In genomic region chr2:234272069-234272850, GRCh38 we compare ENCODE assay signal across 22 cellular contexts.
A peak's percentile ranks its signal among the peaks of the same experiment; 100 is the strongest.
DNase-seq lines count a peak whose midpoint lies in the region; ATAC-seq and TF ChIP-seq lines count a peak whose summit lies in the region.
"Had no signal": no experiment of that assay in that cellular context is flagged by ENCODE, and none has a peak within 500 bp of the region (broad histone marks: within the 10 kb centered on the region; RNA-seq: fewer than 3 reads in every experiment).

No MANE protein-coding gene starts in this region.

- no peak overlapping the region for H3K4me3 ChIP-seq in left lung
- H3K4me3 ChIP-seq: cardiac muscle cell, esophagus squamous epithelium, ovary had no signal

- no peak overlapping the region for H3K4me3 Mint-ChIP-seq in activated T-cell treated with anti-CD3 and anti-CD28 coated beads, Interleukin-2, amount 50 U/mL, for 4 hours
- H3K4me3 Mint-ChIP-seq in T-helper 17 cell = no peak overlapping the region
- H3K4me3 Mint-ChIP-seq in activated naive CD8-positive, alpha-beta T cell treated with anti-CD3 and anti-CD28 coated beads for 36 hours = no peak overlapping the region
- H3K4me3 Mint-ChIP-seq in stimulated activated effector memory CD8-positive, alpha-beta T cell treated with anti-CD3 and anti-CD28 coated beads, Interleukin-12 subunit alpha, Interleukin-12 subunit beta, amount 100 ng/mL, for 72 hours = peak overlapping the region; percentile 52
- H3K4me3 Mint-ChIP-seq: endodermal cell had no signal

- no peaks in the 10 kb centered on the region for H3K4me1 ChIP-seq in left lung
- H3K4me1 ChIP-seq: BE2C had no signal

- H3K36me3 ChIP-seq in left lung = no peaks in the 10 kb centered on the region
- H3K36me3 ChIP-seq: BE2C, cardiac muscle cell, esophagus squamous epithelium, ovary had no signal

- no peak overlapping the region for H3K27ac ChIP-seq in left lung
- H3K27ac ChIP-seq: cardiac muscle cell, esophagus squamous epithelium, ovary, VCaP had no signal

- DNase-seq in activated T-cell treated with anti-CD3 and anti-CD28 coated beads, Interleukin-2, amount 50 U/mL, for 4 hours = no peak
- DNase-seq in activated T-cell treated with anti-CD3 and anti-CD28 coated beads, Interleukin-2, amount 50 U/mL, for 1 hour = no peak
- no peak for DNase-seq in T-helper 17 cell
- DNase-seq in activated naive CD8-positive, alpha-beta T cell treated with anti-CD3 and anti-CD28 coated beads for 36 hours = no peak
- DNase-seq in stimulated activated effector memory CD8-positive, alpha-beta T cell treated with anti-CD3 and anti-CD28 coated beads, Interleukin-12 subunit alpha, Interleukin-12 subunit beta, amount 100 ng/mL, for 72 hours (ENCODE audit: low spot score in 2 of 2) = peak in 1 of 2 donors; percentile 44
- DNase-seq in left lung = no peak
- DNase-seq: activated CD4-positive, alpha-beta T cell treated with anti-CD3 and anti-CD28 coated beads, Interleukin-2, amount 50 U/mL, for 4 hours; BE2C; cortex of kidney; endodermal cell; esophagus squamous epithelium; H7; NCI-H1048; NCI-H187; NCI-H526 treated with DMSO at 0.1 percent for 48 hours; ovary; stimulated activated CD4-positive, alpha-beta T cell treated with anti-CD3 and anti-CD28 coated beads, Interleukin-4, amount 100 ng/mL, for 1 hour; stimulated activated naive CD4-positive, alpha-beta T cell had no signal

- intact Hi-C loops in left lung (cut with DNase I) = no loop called here

- no peaks in the 10 kb centered on the region for H3K27me3 ChIP-seq in left lung
- H3K27me3 ChIP-seq: BE2C, cardiac muscle cell, esophagus squamous epithelium, ovary had no signal

- no peaks in the 10 kb centered on the region for H3K36me3 Mint-ChIP-seq in activated T-cell treated with anti-CD3 and anti-CD28 coated beads, Interleukin-2, amount 50 U/mL, for 4 hours (ENCODE audit: insufficient read depth)
- H3K36me3 Mint-ChIP-seq in T-helper 17 cell (ENCODE audit: low read depth) = no peaks in the 10 kb centered on the region
- peaks cover 24% of the 10 kb centered on the region for H3K36me3 Mint-ChIP-seq in activated naive CD8-positive, alpha-beta T cell treated with anti-CD3 and anti-CD28 coated beads for 36 hours
- H3K36me3 Mint-ChIP-seq in stimulated activated effector memory CD8-positive, alpha-beta T cell treated with anti-CD3 and anti-CD28 coated beads, Interleukin-12 subunit alpha, Interleukin-12 subunit beta, amount 100 ng/mL, for 72 hours = peaks cover 17% of the 10 kb centered on the region

- H3K9me3 ChIP-seq in T-helper 17 cell (ENCODE audit: control insufficient read depth, low read length, poor library complexity, severe bottlenecking) (no peaks in the 10 kb centered on the region), left lung (no peaks in the 10 kb centered on the region)
- H3K9me3 ChIP-seq: BE2C, esophagus squamous epithelium, ovary had no signal

- peak; percentile 44 to 57 for ATAC-seq in activated T-cell treated with anti-CD3 and anti-CD28 coated beads, Interleukin-2, amount 50 U/mL, for 4 hours
- peak; percentile 49 for ATAC-seq in T-helper 17 cell
- peak; percentile 83 for ATAC-seq in stimulated activated effector memory CD8-positive, alpha-beta T cell treated with anti-CD3 and anti-CD28 coated beads, Interleukin-12 subunit alpha, Interleukin-12 subunit beta, amount 100 ng/mL, for 72 hours
- ATAC-seq in GM19397 (IDR thresholded peaks at IDR 0.05; ENCODE audit: unreplicated experiment) = no peak
- ATAC-seq in HG03378 (IDR thresholded peaks at IDR 0.05; ENCODE audit: unreplicated experiment) = no peak
- no peak for ATAC-seq in left lung

- H3K27ac Mint-ChIP-seq in T-helper 17 cell = peak overlapping the region; percentile 69
- H3K27ac Mint-ChIP-seq in activated naive CD8-positive, alpha-beta T cell treated with anti-CD3 and anti-CD28 coated beads for 36 hours = peak overlapping the region; percentile 92
- H3K27ac Mint-ChIP-seq in stimulated activated effector memory CD8-positive, alpha-beta T cell treated with anti-CD3 and anti-CD28 coated beads, Interleukin-12 subunit alpha, Interleukin-12 subunit beta, amount 100 ng/mL, for 72 hours = peak overlapping the region; percentile 87
- H3K27ac Mint-ChIP-seq: endodermal cell had no signal

- no peaks in the 10 kb centered on the region for H3K27me3 Mint-ChIP-seq in activated T-cell treated with anti-CD3 and anti-CD28 coated beads, Interleukin-2, amount 50 U/mL, for 4 hours (ENCODE audit: low read depth)
- no peaks in the 10 kb centered on the region for H3K27me3 Mint-ChIP-seq in T-helper 17 cell
- no peaks in the 10 kb centered on the region for H3K27me3 Mint-ChIP-seq in activated naive CD8-positive, alpha-beta T cell treated with anti-CD3 and anti-CD28 coated beads for 36 hours

- no peak for TF ChIP-seq CTCF in left lung (IDR thresholded peaks at IDR 0.05)

- H3K4me1 Mint-ChIP-seq in activated T-cell treated with anti-CD3 and anti-CD28 coated beads, Interleukin-2, amount 50 U/mL, for 4 hours (ENCODE audit: low read depth) = peaks cover 50% of the 10 kb centered on the region
- peaks cover 39% of the 10 kb centered on the region for H3K4me1 Mint-ChIP-seq in T-helper 17 cell
- H3K4me1 Mint-ChIP-seq in activated naive CD8-positive, alpha-beta T cell treated with anti-CD3 and anti-CD28 coated beads for 36 hours = peaks cover 50% of the 10 kb centered on the region
- peaks cover 78% of the 10 kb centered on the region for H3K4me1 Mint-ChIP-seq in stimulated activated effector memory CD8-positive, alpha-beta T cell treated with anti-CD3 and anti-CD28 coated beads, Interleukin-12 subunit alpha, Interleukin-12 subunit beta, amount 100 ng/mL, for 72 hours
- H3K4me1 Mint-ChIP-seq: endodermal cell had no signal

- no peaks in the 10 kb centered on the region for H3K9me3 Mint-ChIP-seq in activated T-cell treated with anti-CD3 and anti-CD28 coated beads, Interleukin-2, amount 50 U/mL, for 4 hours
- H3K9me3 Mint-ChIP-seq in activated naive CD8-positive, alpha-beta T cell treated with anti-CD3 and anti-CD28 coated beads for 36 hours = peaks cover 15% of the 10 kb centered on the region
- H3K9me3 Mint-ChIP-seq in stimulated activated effector memory CD8-positive, alpha-beta T cell treated with anti-CD3 and anti-CD28 coated beads, Interleukin-12 subunit alpha, Interleukin-12 subunit beta, amount 100 ng/mL, for 72 hours = no peaks in the 10 kb centered on the region
- H3K9me3 Mint-ChIP-seq: endodermal cell had no signal

Comparison
In these comparisons a context has a peak if more than half of its experiments do, and no peak if none do; other contexts are left out.
1. ATAC-seq: peak in activated T-cell treated with anti-CD3 and anti-CD28 coated beads, Interleukin-2, amount 50 U/mL, for 4 hours (2 of 2), T-helper 17 cell (single experiment) and stimulated activated effector memory CD8-positive, alpha-beta T cell treated with anti-CD3 and anti-CD28 coated beads, Interleukin-12 subunit alpha, Interleukin-12 subunit beta, amount 100 ng/mL, for 72 hours (single experiment); none in GM19397 (single experiment), HG03378 (single experiment) and left lung (single experiment).
2. Peak in every context shown above with its lines, with median percentiles within 50 percentile points of each other: H3K27ac Mint-ChIP-seq.